Comparison of ENCODE assay signal across 8 cellular contexts in genomic region chr11:40722179-40722795, GRCh38.
DNase-seq lines count a peak whose midpoint lies in the region; ATAC-seq and TF ChIP-seq lines count a peak whose summit lies in the region.

No MANE protein-coding gene starts in this region.

- H3K36me3 ChIP-seq in PC-3 (ENCODE audit: low read depth, low read length) (no peaks in the 10 kb centered on the region), suprapubic skin (no peaks in the 10 kb centered on the region), Peyer's patch (no peaks in the 10 kb centered on the region)

- H3K4me2 ChIP-seq in PC-3 (ENCODE audit: low read length) = no peak overlapping the region

- no peak overlapping the region for H3K27ac Mint-ChIP-seq in glutamatergic neuron (ENCODE audit: unreplicated experiment)

- no peaks in the 10 kb centered on the region for H3K4me1 Mint-ChIP-seq in glutamatergic neuron (ENCODE audit: low read depth, unreplicated experiment)

- TF ChIP-seq POLR2A in suprapubic skin (IDR thresholded peaks at IDR 0.05) (no peak), Peyer's patch (IDR thresholded peaks at IDR 0.05) (no peak)

- no peaks in the 10 kb centered on the region for H4K20me1 ChIP-seq in PC-3 (ENCODE audit: low read length)

- ATAC-seq in GM18868 (IDR thresholded peaks at IDR 0.05; ENCODE audit: unreplicated experiment) = peak; percentile 95
- peak; percentile 42; the same call in 1 of the 2 replicates for ATAC-seq in PC-3

- peak; percentile 9 for DNase-seq in AG08396 (ENCODE audit: low spot score)
- DNase-seq in PC-3 = peak; percentile 51
- peak; percentile 69 for DNase-seq in glutamatergic neuron
- no peak for DNase-seq in KG1 (lab: John Stamatoyannopoulos, UW)
- no peak for DNase-seq in germinal center (ENCODE audit: low spot score)
- DNase-seq in suprapubic skin (ENCODE audit: low spot score in 2 of 2) = no peak
- no peak for DNase-seq in Peyer's patch

- intact Hi-C loops in PC-3 (cut with micrococcal nuclease) = no loop called here

- TF ChIP-seq CTCF in PC-3 (conservative IDR thresholded peaks at IDR 0.05; ENCODE audit: low read depth, low read length) (peak; percentile 69), glutamatergic neuron (IDR thresholded peaks at IDR 0.05; ENCODE audit: partially characterized antibody, unreplicated experiment) (peak; percentile 93), suprapubic skin (IDR thresholded peaks at IDR 0.05) (no peak), Peyer's patch (IDR thresholded peaks at IDR 0.05) (peak in 1 of 6 experiments; percentile 5)

- CTCF ChIA-PET in PC-3 (lab: Charles Lee) = no interaction called here

- WGBS in suprapubic skin = 43% methylated on average over 10 of the region's 10 CpGs

- H3K9me3 Mint-ChIP-seq in glutamatergic neuron (ENCODE audit: unreplicated experiment) = peaks cover 2% of the 10 kb centered on the region

- H3K9me2 ChIP-seq in PC-3 (replicated peaks; ENCODE audit: low read length) = no peaks in the 10 kb centered on the region

- H3K27me3 ChIP-seq in PC-3 (ENCODE audit: low read length) = no peaks in the 10 kb centered on the region
- no peaks in the 10 kb centered on the region for H3K27me3 ChIP-seq in suprapubic skin
- no peaks in the 10 kb centered on the region for H3K27me3 ChIP-seq in Peyer's patch

- H3K27me3 Mint-ChIP-seq in glutamatergic neuron (ENCODE audit: unreplicated experiment) = no peaks in the 10 kb centered on the region

- no TSS peak for BruUV-seq in PC-3 (replicated peaks; lab: Mats Ljungman, UMichigan)

- H3K9me3 ChIP-seq in PC-3 (ENCODE audit: low read length) (no peaks in the 10 kb centered on the region), suprapubic skin (peaks cover 4% of the 10 kb centered on the region), Peyer's patch (no peaks in the 10 kb centered on the region)

- no peaks in the 10 kb centered on the region for H3F3A ChIP-seq in PC-3 (ENCODE audit: low read length, unreplicated experiment)

- TF ChIP-seq EP300 in suprapubic skin (IDR thresholded peaks at IDR 0.05) = no peak

- H3K36me3 Mint-ChIP-seq in glutamatergic neuron (ENCODE audit: unreplicated experiment) = no peaks in the 10 kb centered on the region

- no peaks in the 10 kb centered on the region for H3K79me2 ChIP-seq in PC-3 (ENCODE audit: low read length)

- H3K27ac ChIP-seq in PC-3 (ENCODE audit: low read length) (no peak overlapping the region), suprapubic skin (no peak overlapping the region), Peyer's patch (no peak overlapping the region)

- H3K4me3 ChIP-seq in PC-3 (ENCODE audit: low read length) (no peak overlapping the region), suprapubic skin (no peak overlapping the region), Peyer's patch (no peak overlapping the region)

- H3K4me1 ChIP-seq in PC-3 (ENCODE audit: insufficient read depth, low read length) = no peaks in the 10 kb centered on the region
- no peaks in the 10 kb centered on the region for H3K4me1 ChIP-seq in suprapubic skin
- no peaks in the 10 kb centered on the region for H3K4me1 ChIP-seq in Peyer's patch

- no peak overlapping the region for H3K4me3 Mint-ChIP-seq in glutamatergic neuron (ENCODE audit: unreplicated experiment)

- H2AFZ ChIP-seq in PC-3 (ENCODE audit: low read length) = no peak overlapping the region

- POLR2A ChIA-PET in PC-3 (lab: Charles Lee; ENCODE audit: unreplicated experiment) = no interaction called here

- H3K9ac ChIP-seq in PC-3 (ENCODE audit: low read length) = no peak overlapping the region

Comparison
In these comparisons a context has a peak if more than half of its experiments do, and no peak if none do; other contexts are left out.
1. DNase-seq: peak in AG08396 (single experiment), PC-3 (single experiment) and glutamatergic neuron (single experiment); none in KG1 (single experiment), germinal center (single experiment), suprapubic skin (0 of 2) and Peyer's patch (0 of 3).
2. CTCF ChIP-seq: peak in PC-3 (single experiment) and glutamatergic neuron (single experiment); none in suprapubic skin (0 of 2).